ENCODE assay signal across 20 cellular contexts in the genomic region with DNA sequence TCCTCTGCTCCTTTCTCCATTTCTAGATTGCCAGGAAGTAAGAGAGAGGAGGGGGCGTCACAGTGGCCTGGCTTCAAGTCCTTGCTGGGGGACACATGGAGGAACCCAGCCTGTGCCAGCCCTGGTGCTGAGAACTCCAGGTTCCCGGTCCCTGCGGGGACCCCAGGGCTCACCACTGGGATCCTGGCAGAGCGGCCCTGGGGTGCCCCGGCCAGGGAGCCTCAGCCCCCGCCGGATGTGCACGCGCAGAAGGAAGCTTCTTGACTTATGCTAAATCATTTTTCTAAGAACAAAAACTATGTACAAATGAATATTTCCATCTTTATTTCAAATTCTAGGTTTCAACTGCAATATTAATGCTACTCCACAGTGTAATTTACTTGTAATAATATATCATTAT.
"Had no signal": no experiment of that assay in that cellular context is flagged by ENCODE, and none has a peak within 500 bp of the region (broad histone marks: within the 10 kb centered on the region; RNA-seq: fewer than 3 reads in every experiment).

No MANE protein-coding gene starts in this region.

- H3K4me3 ChIP-seq: K562 had no signal

- H3K4me2 ChIP-seq: KMS-11, SK-N-SH had no signal

- DNase-seq: Kasumi-1; NCI-H1092 treated with DMSO at 0.1 percent for 48 hours; NCI-H1436 treated with DMSO at 0.1 percent for 48 hours; NCI-H1694; NCI-H187 treated with DMSO at 0.1 percent for 48 hours; NCI-H2029 treated with DMSO at 0.1 percent for 48 hours; NCI-H2107; NCI-H2227 treated with DMSO at 0.1 percent for 48 hours; NCI-H524; NCI-H526 treated with DMSO at 0.1 percent for 48 hours; NCI-H774; NK-92 treated with Interleukin-12 subunit alpha and Interleukin-12 subunit beta, amount 100 ng/mL, for 24 hours; PC-3; SHP77; SW 1271 had no signal

- ATAC-seq: K562, Panc1, PC-3 had no signal

- H3K27ac ChIP-seq: KMS-11, RWPE1 had no signal

- H3K9me3 ChIP-seq: SK-N-SH had no signal

- H3K9ac ChIP-seq: KMS-11, SK-N-SH had no signal
